22 cellular contexts compared by ENCODE assay signal in the genomic region with DNA sequence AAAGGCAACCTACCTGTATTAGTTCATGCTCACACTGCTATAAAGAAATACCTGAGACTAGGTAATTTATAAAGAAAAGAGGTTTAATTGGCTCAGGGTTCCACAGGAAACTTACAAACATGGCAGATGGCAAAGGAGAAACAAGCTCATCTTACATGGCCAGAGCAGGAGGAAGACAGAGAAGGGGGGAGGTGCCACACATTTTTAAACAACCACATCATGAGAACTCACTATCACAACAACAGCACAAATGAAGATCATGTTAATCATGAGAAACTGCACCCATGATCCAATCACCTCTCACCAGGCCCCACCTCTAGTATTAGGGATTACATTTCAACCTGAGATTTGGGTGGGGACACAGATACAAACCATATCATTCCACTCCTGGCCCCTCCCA.
DNase-seq lines count a peak whose midpoint lies in the region; ATAC-seq and TF ChIP-seq lines count a peak whose summit lies in the region.
"Had no signal": no experiment of that assay in that cellular context is flagged by ENCODE, and none has a peak within 500 bp of the region (broad histone marks: within the 10 kb centered on the region; RNA-seq: fewer than 3 reads in every experiment).

No MANE protein-coding gene starts in this region.

- H3K14ac ChIP-seq in mesenchymal stem cell (ENCODE audit: low read length in 2 of 2), result no peak overlapping the region

- H3K9ac ChIP-seq in mammary epithelial cell (ENCODE audit: insufficient read depth, low read length) (no peak overlapping the region), mesenchymal stem cell (ENCODE audit: low read length) (no peak overlapping the region)

- peak overlapping the region; percentile 68 for H3K4me2 ChIP-seq in mammary epithelial cell (ENCODE audit: insufficient read depth, low read depth, low read length)
- H3K4me2 ChIP-seq in mesenchymal stem cell (ENCODE audit: low read length, poor library complexity, severe bottlenecking), result no peak overlapping the region

- H3K18ac ChIP-seq in mesenchymal stem cell (ENCODE audit: low read depth in 1 of 2, low read length in 2 of 2), result no peak overlapping the region

- no peak for TF ChIP-seq POLR2A in ovary (IDR thresholded peaks at IDR 0.05)

- no peak overlapping the region for H4K91ac ChIP-seq in mesenchymal stem cell (ENCODE audit: low read length)

- H3K27ac ChIP-seq in AG04450 (ENCODE audit: low read depth, low read length), result no peak overlapping the region
- peak overlapping the region; percentile 79 for H3K27ac ChIP-seq in mammary epithelial cell (ENCODE audit: insufficient read depth, low read depth, low read length)
- H3K27ac ChIP-seq in mesenchymal stem cell (ENCODE audit: low read length, poor library complexity, severe bottlenecking), result no peak overlapping the region
- no peak overlapping the region for H3K27ac ChIP-seq in ovary
- H3K27ac ChIP-seq: right lobe of liver, upper lobe of right lung had no signal

- POLR2A ChIA-PET in AG04450 (lab: Yijun Ruan, JAX), result no interaction called here

- no peaks in the 10 kb centered on the region for H3K79me2 ChIP-seq in mammary epithelial cell (ENCODE audit: insufficient read depth, low read length)

- intact Hi-C loops in mammary epithelial cell (cut with micrococcal nuclease) (no loop called here), ovary (cut with DNase I) (no loop called here)

- peaks cover 24% of the 10 kb centered on the region for H3K9me3 Mint-ChIP-seq in HFFc6

- H3K27me3 ChIP-seq in AG04450 (ENCODE audit: control insufficient read depth, insufficient read depth, low read length) (no peaks in the 10 kb centered on the region), mammary epithelial cell (ENCODE audit: insufficient read depth, low read length) (no peaks in the 10 kb centered on the region), mesenchymal stem cell (ENCODE audit: control insufficient read depth in 1 of 2, insufficient read depth in 1 of 2, low read length in 2 of 2) (peaks cover 0 to 4% of the 10 kb centered on the region in 2 experiments), ovary (no peaks in the 10 kb centered on the region)
- H3K27me3 ChIP-seq: right lobe of liver, upper lobe of right lung had no signal

- CTCF ChIA-PET in AG04450 (lab: Charles Lee) (no interaction called here), mammary epithelial cell (lab: Charles Lee; ENCODE audit: low non-redundant PET) (no interaction called here)

- TF ChIP-seq CTCF in AG04450 (IDR thresholded peaks at IDR 0.05; ENCODE audit: low read depth, low read length), result no peak
- no peak for TF ChIP-seq CTCF in HFFc6 (IDR thresholded peaks at IDR 0.05)
- TF ChIP-seq CTCF in mammary epithelial cell (conservative IDR thresholded peaks at IDR 0.05 in 1 of 2, IDR thresholded peaks at IDR 0.05 in 1 of 2; ENCODE audit: extremely low read depth in 1 of 2, insufficient read depth in 1 of 2, low read depth in 1 of 2, low read length in 2 of 2), result no peak
- no peak for TF ChIP-seq CTCF in ovary (IDR thresholded peaks at IDR 0.05)

- dilution Hi-C loops in mammary epithelial cell (cut with HindIII; ENCODE audit: low sequenced_read_pairs), result no loop called here

- H3K4ac ChIP-seq in mesenchymal stem cell (ENCODE audit: low read depth in 1 of 2, low read length in 2 of 2), result no peak overlapping the region

- H2BK120ac ChIP-seq in mesenchymal stem cell (ENCODE audit: low read depth, low read length), result no peak overlapping the region

- H3K36me3 Mint-ChIP-seq in HFFc6 (ENCODE audit: low read depth), result peaks cover 13% of the 10 kb centered on the region; the same call in 1 of the 2 replicates
- H3K36me3 Mint-ChIP-seq: activated CD8-positive, alpha-beta memory T cell treated with anti-CD3 and anti-CD28 coated beads, Interleukin-2, amount 10 ng/mL, durations not matched to agents 7 days and 5 days had no signal

- peak overlapping the region; percentile 81 for H3K27ac Mint-ChIP-seq in HFFc6
- H3K27ac Mint-ChIP-seq: activated CD8-positive, alpha-beta memory T cell treated with anti-CD3 and anti-CD28 coated beads, Interleukin-2, amount 10 ng/mL, durations not matched to agents 7 days and 5 days; endodermal cell; stimulated activated naive CD8-positive, alpha-beta T cell treated with anti-CD3 and anti-CD28 coated beads, Interleukin-15, Interleukin-2, amounts not matched to agents 100 ng/mL and 50 ng/mL, for 24 hours had no signal

- no peak overlapping the region for H2AK5ac ChIP-seq in mesenchymal stem cell (ENCODE audit: low read length, severe bottlenecking)

- H3K4me3 ChIP-seq in AG04450 (ENCODE audit: low read depth, low read length) (no peak overlapping the region), mammary epithelial cell (replicated peaks in 1 of 3; ENCODE audit: insufficient read depth in 1 of 3, low read depth in 2 of 3, low read length in 3 of 3) (no peak overlapping the region), mesenchymal stem cell (ENCODE audit: insufficient read depth in 1 of 2, low read depth in 1 of 2, low read length in 2 of 2) (no peak overlapping the region), ovary (no peak overlapping the region)
- H3K4me3 ChIP-seq: mucosa of descending colon, right lobe of liver, upper lobe of right lung had no signal

- H2AFZ ChIP-seq in mammary epithelial cell (ENCODE audit: low read depth, low read length) (peak overlapping the region; percentile 42), mesenchymal stem cell (ENCODE audit: low read depth, low read length) (no peak overlapping the region)

- in situ Hi-C loops in mammary epithelial cell (cut with MboI; ENCODE audit: low sequenced_read_pairs in 2 of 2), result no loop called here

- DNase-seq in AG04450 (ENCODE audit: low read depth, low spot score) (peak; percentile 8), HFFc6 (peak; percentile 54), mammary epithelial cell (no peak), mesenchymal stem cell (peak; percentile 60), HuH-7.5 (ENCODE audit: low spot score) (no peak), ovary (no peak)
- DNase-seq in activated CD4-positive, CD25-positive, alpha-beta regulatory T cell (lab: John Stamatoyannopoulos, UW), result no peak
- DNase-seq: activated CD4-positive, alpha-beta T cell treated with anti-CD3 and anti-CD28 coated beads for 4 hours; activated CD8-positive, alpha-beta memory T cell treated with anti-CD3 and anti-CD28 coated beads, Interleukin-2, amount 10 ng/mL, durations not matched to agents 7 days and 5 days; activated effector memory CD4-positive, alpha-beta T cell treated with Interleukin-2 at 50 U/mL for 16 hours; AML-193; endodermal cell; mucosa of descending colon; NCI-H2029; NCI-H524 treated with DMSO at 0.1 percent for 48 hours; right lobe of liver; stimulated activated CD4-positive, alpha-beta T cell treated with anti-CD3 and anti-CD28 coated beads, Interleukin-1b, Interleukin-23, amount 100 ng/mL, for 48 hours; upper lobe of right lung had no signal

- H4K20me1 ChIP-seq in mammary epithelial cell (ENCODE audit: insufficient read depth, low read length), result no peaks in the 10 kb centered on the region

- H2BK5ac ChIP-seq in mesenchymal stem cell (ENCODE audit: low read depth, low read length, poor library complexity, severe bottlenecking), result no peak overlapping the region

- H2BK15ac ChIP-seq in mesenchymal stem cell (ENCODE audit: low read depth, poor library complexity, severe bottlenecking), result no peak overlapping the region

- no TSS peak for BruUV-seq in mammary epithelial cell (replicated peaks; lab: Mats Ljungman, UMichigan)

- H3K4me1 ChIP-seq in mammary epithelial cell (ENCODE audit: insufficient read depth, low read length) (peaks cover 21% of the 10 kb centered on the region), mesenchymal stem cell (ENCODE audit: control insufficient read depth, insufficient read depth, low read depth, low read length) (peaks cover 1% of the 10 kb centered on the region), ovary (ENCODE audit: insufficient read depth) (no peaks in the 10 kb centered on the region)
- H3K4me1 ChIP-seq: right lobe of liver, upper lobe of right lung had no signal

- no peak overlapping the region for H4K8ac ChIP-seq in mesenchymal stem cell (ENCODE audit: low read length)

- peak overlapping the region; percentile 62 for H3K4me3 Mint-ChIP-seq in HFFc6
- H3K4me3 Mint-ChIP-seq: activated CD8-positive, alpha-beta memory T cell treated with anti-CD3 and anti-CD28 coated beads, Interleukin-2, amount 10 ng/mL, durations not matched to agents 7 days and 5 days; endodermal cell; stimulated activated naive CD8-positive, alpha-beta T cell treated with anti-CD3 and anti-CD28 coated beads, Interleukin-15, Interleukin-2, amounts not matched to agents 100 ng/mL and 50 ng/mL, for 24 hours had no signal

- H2BK12ac ChIP-seq in mesenchymal stem cell (ENCODE audit: low read length in 2 of 2), result peak overlapping the region in 1 of 2 experiments; percentile 63

- peaks cover 2% of the 10 kb centered on the region for H3K27me3 Mint-ChIP-seq in HFFc6 (ENCODE audit: insufficient read depth)
- H3K27me3 Mint-ChIP-seq: activated CD8-positive, alpha-beta memory T cell treated with anti-CD3 and anti-CD28 coated beads, Interleukin-2, amount 10 ng/mL, durations not matched to agents 7 days and 5 days; stimulated activated naive CD8-positive, alpha-beta T cell treated with anti-CD3 and anti-CD28 coated beads, Interleukin-15, Interleukin-2, amounts not matched to agents 100 ng/mL and 50 ng/mL, for 24 hours had no signal

- peaks cover 48% of the 10 kb centered on the region for H3K4me1 Mint-ChIP-seq in HFFc6 (ENCODE audit: low read depth)
- H3K4me1 Mint-ChIP-seq: activated CD8-positive, alpha-beta memory T cell treated with anti-CD3 and anti-CD28 coated beads, Interleukin-2, amount 10 ng/mL, durations not matched to agents 7 days and 5 days had no signal

- H3K9me3 ChIP-seq in AG04450 (ENCODE audit: control insufficient read depth, insufficient read depth, low read length) (peaks cover 7% of the 10 kb centered on the region), mammary epithelial cell (replicated peaks; ENCODE audit: insufficient read depth, low read length) (peaks cover 13% of the 10 kb centered on the region), mesenchymal stem cell (ENCODE audit: control insufficient read depth, low read length) (peaks cover 15% of the 10 kb centered on the region), ovary (no peaks in the 10 kb centered on the region)
- H3K9me3 ChIP-seq: mucosa of descending colon, right lobe of liver, upper lobe of right lung had no signal

- no peak overlapping the region for H3K23ac ChIP-seq in mesenchymal stem cell (ENCODE audit: low read length in 2 of 2)

- no peaks in the 10 kb centered on the region for H3K36me3 ChIP-seq in mammary epithelial cell (ENCODE audit: insufficient read depth, low read length)
- H3K36me3 ChIP-seq in mesenchymal stem cell (ENCODE audit: control insufficient read depth in 1 of 2, insufficient read depth in 2 of 2, low read depth in 1 of 2, low read length in 2 of 2), result no peaks in the 10 kb centered on the region
- H3K36me3 ChIP-seq in ovary, result no peaks in the 10 kb centered on the region
- H3K36me3 ChIP-seq: right lobe of liver, upper lobe of right lung had no signal

- no peaks in the 10 kb centered on the region for H3K79me1 ChIP-seq in mesenchymal stem cell (replicated peaks; ENCODE audit: low read length, poor library complexity, severe bottlenecking)

- no peak for ATAC-seq in GM21825 (IDR thresholded peaks at IDR 0.05; ENCODE audit: unreplicated experiment)
- ATAC-seq: activated CD8-positive, alpha-beta memory T cell treated with anti-CD3 and anti-CD28 coated beads, Interleukin-2, amount 10 ng/mL, durations not matched to agents 7 days and 5 days; HepG2; left lobe of liver; mucosa of descending colon; right lobe of liver; upper lobe of right lung had no signal

- TF ChIP-seq EP300 in ovary (IDR thresholded peaks at IDR 0.05), result no peak

Comparison
In these comparisons a context has a peak if more than half of its experiments do, and no peak if none do; other contexts are left out.
1. DNase-seq: peak in AG04450 (single experiment), HFFc6 (single experiment) and mesenchymal stem cell (single experiment); none in mammary epithelial cell (single experiment), activated CD4-positive, CD25-positive, alpha-beta regulatory T cell (0 of 4), HuH-7.5 (single experiment) and ovary (0 of 5).